17 cellular contexts compared by ENCODE assay signal in genomic region chr2:96114903-96115581, GRCh38. TPM values are rescaled to one million over a fixed set of nuclear protein-coding genes. Genes with fewer than 3 reads are reported as not detected.
DNase-seq lines count a peak whose midpoint lies in the region; ATAC-seq, FAIRE-seq and TF ChIP-seq lines count a peak whose summit lies in the region.
"Had no signal": no experiment of that assay in that cellular context is flagged by ENCODE, and none has a peak within 500 bp of the region (broad histone marks: within the 10 kb centered on the region; RNA-seq: fewer than 3 reads in every experiment).

No MANE protein-coding gene starts in this region.

- no peaks in the 10 kb centered on the region for H3K36me3 Mint-ChIP-seq in MCF 10A (ENCODE audit: insufficient read depth, unreplicated experiment)
- H3K36me3 Mint-ChIP-seq in activated T-cell treated with anti-CD3 and anti-CD28 coated beads, Interleukin-2, amount 50 U/mL, for 72 hours (ENCODE audit: insufficient read depth in 2 of 2), result peaks cover 0 to 4% of the 10 kb centered on the region in 2 donors

- intact Hi-C loops in MCF 10A (cut with micrococcal nuclease) (no loop called here), mammary epithelial cell (cut with micrococcal nuclease) (no loop called here), kidney (cut with DNase I) (no loop called here)

- no peak for FAIRE-seq in kidney (lab: Jason Lieb, UNC)

- H3K4me3 ChIP-seq in mammary epithelial cell (replicated peaks in 1 of 3; ENCODE audit: insufficient read depth in 1 of 3, low read depth in 2 of 3, low read length in 3 of 3) (no peak overlapping the region), kidney (ENCODE audit: low read length in 2 of 2) (peak overlapping the region in 1 of 2 donors; percentile 29), skeletal muscle tissue (ENCODE audit: low read length in 3 of 3) (peak overlapping the region in 2 of 3 donors; percentile 40 to 58)

- peaks cover 20% of the 10 kb centered on the region for H3K27me3 Mint-ChIP-seq in MCF 10A (ENCODE audit: insufficient read depth, unreplicated experiment)
- H3K27me3 Mint-ChIP-seq in activated T-cell treated with anti-CD3 and anti-CD28 coated beads, Interleukin-2, amount 50 U/mL, for 72 hours (ENCODE audit: low read depth), result peaks cover 30% of the 10 kb centered on the region

- WGBS in mammary epithelial cell (ENCODE audit: low coverage, missing lambda C conversion rate), result 93% methylated on average over 23 of the region's 24 CpGs

- no peaks in the 10 kb centered on the region for H4K20me1 ChIP-seq in mammary epithelial cell (ENCODE audit: insufficient read depth, low read length)

- in situ Hi-C loops in mammary epithelial cell (cut with MboI; ENCODE audit: low sequenced_read_pairs in 2 of 2), result loop anchor here in 1 of 2 donors (25.0 kb wide), 1 partner anchor 103 kb away; no protein-coding TSS in a partner anchor

- H3K79me2 ChIP-seq in mammary epithelial cell (ENCODE audit: insufficient read depth, low read length), result no peaks in the 10 kb centered on the region

- H3K9me3 Mint-ChIP-seq in MCF 10A (ENCODE audit: unreplicated experiment), result no peaks in the 10 kb centered on the region
- no peaks in the 10 kb centered on the region for H3K9me3 Mint-ChIP-seq in activated T-cell treated with anti-CD3 and anti-CD28 coated beads, Interleukin-2, amount 50 U/mL, for 72 hours

- CTCF ChIA-PET in MCF 10A (lab: Yijun Ruan, JAX) (interaction anchor here (0.7 kb wide), 1 partner anchor 889 kb away, joined by 4 read pairs; no protein-coding TSS in a partner anchor), mammary epithelial cell (lab: Charles Lee; ENCODE audit: low non-redundant PET) (interaction anchor here (0.7 kb wide), 1 partner anchor 123 kb away, joined by 3 read pairs; no protein-coding TSS in a partner anchor)

- no peak for ATAC-seq in activated T-cell treated with anti-CD3 and anti-CD28 coated beads, Interleukin-2, amount 50 U/mL, for 72 hours (replicated peaks in 1 of 2)
- ATAC-seq in SK-N-SH treated with all-trans-retinoic acid at 6 μM for 48 hours (no peak), HG02798 (IDR thresholded peaks at IDR 0.05; ENCODE audit: poor library complexity, unreplicated experiment) (no peak), HG03095 (IDR thresholded peaks at IDR 0.05; ENCODE audit: unreplicated experiment) (no peak)

- DNase-seq in MCF 10A (ENCODE audit: unreplicated experiment) (no peak), mammary epithelial cell (no peak), kidney (peak; percentile 65)
- DNase-seq in activated T-cell treated with anti-CD3 and anti-CD28 coated beads, Interleukin-2, amount 50 U/mL, for 72 hours, result no peak
- DNase-seq: KG1; NCI-H187; NCI-H82; retina; stimulated activated CD4-positive, alpha-beta T cell treated with anti-CD3 and anti-CD28 coated beads, Interleukin-4, amount 100 ng/mL, for 4 hours; stimulated activated naive CD4-positive, alpha-beta T cell treated with Interleukin-2 at 50 U/mL for 16 hours had no signal

- no TSS peak for BruUV-seq in MCF 10A (replicated peaks; lab: Mats Ljungman, UMichigan)
- no TSS peak for BruUV-seq in mammary epithelial cell (replicated peaks; lab: Mats Ljungman, UMichigan)

- no peak for TF ChIP-seq CTCF in MCF 10A (IDR thresholded peaks at IDR 0.05; ENCODE audit: unreplicated experiment)
- no peak for TF ChIP-seq CTCF in mammary epithelial cell (conservative IDR thresholded peaks at IDR 0.05 in 1 of 2, IDR thresholded peaks at IDR 0.05 in 1 of 2; ENCODE audit: extremely low read depth in 1 of 2, insufficient read depth in 1 of 2, low read depth in 1 of 2, low read length in 2 of 2)
- no peak for TF ChIP-seq CTCF in kidney (IDR thresholded peaks at IDR 0.05; ENCODE audit: borderline replicate concordance, extremely low read depth, insufficient read depth)

- H3K27ac Mint-ChIP-seq in MCF 10A (ENCODE audit: low read depth, unreplicated experiment), result no peak overlapping the region
- peak overlapping the region; percentile 67 for H3K27ac Mint-ChIP-seq in activated T-cell treated with anti-CD3 and anti-CD28 coated beads, Interleukin-2, amount 50 U/mL, for 72 hours

- no peak overlapping the region for H3K4me2 ChIP-seq in mammary epithelial cell (ENCODE audit: insufficient read depth, low read depth, low read length)

- dilution Hi-C loops in mammary epithelial cell (cut with HindIII; ENCODE audit: low sequenced_read_pairs), result no loop called here

- POLR2A ChIA-PET in MCF 10A (lab: Yijun Ruan, JAX), result interaction anchor here (0.6 kb wide), 1 partner anchor 11 kb away, joined by 6 read pairs; no protein-coding TSS in a partner anchor

- no peaks in the 10 kb centered on the region for H3K4me1 Mint-ChIP-seq in MCF 10A (ENCODE audit: insufficient read depth, unreplicated experiment)
- H3K4me1 Mint-ChIP-seq in activated T-cell treated with anti-CD3 and anti-CD28 coated beads, Interleukin-2, amount 50 U/mL, for 72 hours (ENCODE audit: low read depth), result peaks cover 18% of the 10 kb centered on the region

- H3K4me3 Mint-ChIP-seq in MCF 10A (ENCODE audit: unreplicated experiment), result peak overlapping the region; percentile 59
- H3K4me3 Mint-ChIP-seq in activated T-cell treated with anti-CD3 and anti-CD28 coated beads, Interleukin-2, amount 50 U/mL, for 72 hours, result peak overlapping the region; percentile 86

- H3K9me3 ChIP-seq in mammary epithelial cell (replicated peaks; ENCODE audit: insufficient read depth, low read length) (no peaks in the 10 kb centered on the region), kidney (ENCODE audit: control insufficient read depth in 1 of 2, low read length in 2 of 2) (no peaks in the 10 kb centered on the region), skeletal muscle tissue (ENCODE audit: control insufficient read depth in 3 of 3, low read length in 3 of 3) (no peaks in the 10 kb centered on the region)

- no peak overlapping the region for H2AFZ ChIP-seq in mammary epithelial cell (ENCODE audit: low read depth, low read length)

- H3K4me1 ChIP-seq in mammary epithelial cell (ENCODE audit: insufficient read depth, low read length), result peaks cover 9% of the 10 kb centered on the region
- H3K4me1 ChIP-seq in kidney (ENCODE audit: control insufficient read depth in 1 of 2, insufficient read depth in 1 of 2, low read depth in 1 of 2, low read length in 2 of 2), result peaks cover 0 to 7% of the 10 kb centered on the region in 2 donors
- H3K4me1 ChIP-seq in skeletal muscle tissue (ENCODE audit: control insufficient read depth in 3 of 3, insufficient read depth in 3 of 3, low read length in 3 of 3), result peaks cover 15 to 28% (median 24%) of the 10 kb centered on the region in 3 donors

- H3K27ac ChIP-seq in mammary epithelial cell (ENCODE audit: insufficient read depth, low read depth, low read length) (no peak overlapping the region), kidney (ENCODE audit: low read depth in 2 of 2, low read length in 2 of 2) (no peak overlapping the region), skeletal muscle tissue (ENCODE audit: low read depth, low read length) (no peak overlapping the region)
- H3K27ac ChIP-seq: RWPE1 had no signal

- H3K9ac ChIP-seq in mammary epithelial cell (ENCODE audit: insufficient read depth, low read length), result no peak overlapping the region
- H3K9ac ChIP-seq in kidney (ENCODE audit: low read length in 2 of 2), result no peak overlapping the region
- peak overlapping the region in 1 of 3 donors; percentile 66 for H3K9ac ChIP-seq in skeletal muscle tissue (ENCODE audit: low read depth in 1 of 3, low read length in 3 of 3)

- no peaks in the 10 kb centered on the region for H3K27me3 ChIP-seq in mammary epithelial cell (ENCODE audit: insufficient read depth, low read length)
- peaks cover 24 to 41% (median 38%) of the 10 kb centered on the region in 3 donors for H3K27me3 ChIP-seq in skeletal muscle tissue (ENCODE audit: control insufficient read depth in 3 of 3, insufficient read depth in 3 of 3, low read length in 3 of 3)

- H3K36me3 ChIP-seq in mammary epithelial cell (ENCODE audit: insufficient read depth, low read length) (no peaks in the 10 kb centered on the region), kidney (ENCODE audit: control insufficient read depth in 1 of 2, insufficient read depth in 2 of 2, low read length in 2 of 2) (no peaks in the 10 kb centered on the region), skeletal muscle tissue (ENCODE audit: control insufficient read depth in 3 of 3, insufficient read depth in 3 of 3, low read length in 3 of 3) (no peaks in the 10 kb centered on the region)

TF ChIP-seq in SK-N-SH treated with all-trans-retinoic acid at 6 μM for 48 hours, 23 proteins besides CTCF, POLR2A, EP300 and RAD21 (continues in another document):
- TF ChIP-seq ZNF8 (CRISPR knock-in tag; IDR thresholded peaks at IDR 0.05) (no peak), ZC3H10 (CRISPR knock-in tag; IDR thresholded peaks at IDR 0.05) (no peak), ZNF70 (CRISPR knock-in tag; IDR thresholded peaks at IDR 0.05) (no peak), ZFP30 (CRISPR knock-in tag; IDR thresholded peaks at IDR 0.05) (no peak)

RNA-seq across cellular contexts. Expression of gene ADRA2B, which starts 1.3 kb away (rescaled TPM):
- not detected in 2 replicates for total RNA-seq in MCF 10A (2022)
- total RNA-seq in mammary epithelial cell, result under 1 TPM; under 0.01 to 0.09 TPM
- polyA plus RNA-seq in mammary epithelial cell, result 0.05 TPM
- polyA minus RNA-seq in mammary epithelial cell, result not detected
- 1 to 10 TPM; 1.7 to 2.1 TPM for total RNA-seq in activated T-cell treated with anti-CD3 and anti-CD28 coated beads, Interleukin-2, amount 50 U/mL, for 72 hours
- 1.4 TPM for total RNA-seq in kidney
- 4.8 TPM for polyA plus RNA-seq in kidney (ENCODE audit: insufficient read depth, low read depth, low replicate concordance)
- total RNA-seq in skeletal muscle tissue, result 2.1 TPM
- total RNA-seq: Daoy had no signal

RNA-seq across cellular contexts. Expression of gene ASTL, which starts 23.3 kb away (rescaled TPM):
- total RNA-seq in MCF 10A (2022) (not detected in 2 replicates), mammary epithelial cell (under 1 TPM in 1 of 2 donors, not detected in 1; 0.33 TPM), kidney (not detected), skeletal muscle tissue (not detected)
- polyA plus RNA-seq in mammary epithelial cell (not detected), kidney (ENCODE audit: insufficient read depth, low read depth, low replicate concordance) (not detected)
- polyA minus RNA-seq in mammary epithelial cell, result not detected
- total RNA-seq in activated T-cell treated with anti-CD3 and anti-CD28 coated beads, Interleukin-2, amount 50 U/mL, for 72 hours, result 1 to 10 TPM; 8.1 to 9.1 TPM
- total RNA-seq: Daoy, epithelial cell of proximal tubule had no signal

RNA-seq across cellular contexts. Expression of gene DUSP2, which starts 30.2 kb away (rescaled TPM):
- total RNA-seq in MCF 10A (2022) (1.3 and 3.3 TPM in 2 replicates), mammary epithelial cell (10 to 100 TPM in 1 of 2 donors, 1 to 10 TPM in 1; 2.0 to 22.0 TPM), kidney (11.8 TPM), skeletal muscle tissue (4.2 TPM)
- polyA plus RNA-seq in mammary epithelial cell (3.1 TPM), kidney (ENCODE audit: insufficient read depth, low read depth, low replicate concordance) (5.6 TPM)
- polyA minus RNA-seq in mammary epithelial cell, result 11.6 TPM
- total RNA-seq in activated T-cell treated with anti-CD3 and anti-CD28 coated beads, Interleukin-2, amount 50 U/mL, for 72 hours, result 100 to 1,000 TPM; 340 to 388 TPM

Comparison
In these comparisons a context has a peak if more than half of its experiments do, and no peak if none do; other contexts are left out.
1. H3K4me3 ChIP-seq: peak in skeletal muscle tissue (2 of 3); none in mammary epithelial cell (0 of 3).
2. RNA of gene DUSP2, which starts 30.2 kb away (total RNA-seq): 340 to 388 TPM in activated T-cell treated with anti-CD3 and anti-CD28 coated beads, Interleukin-2, amount 50 U/mL, for 72 hours; 2.0 to 22.0 TPM in mammary epithelial cell, 11.8 TPM in kidney (single experiment), 4.2 TPM in skeletal muscle tissue (single experiment) and 1.3 to 3.3 TPM in MCF 10A; every median in the first group is over 10 times any median in the second.